In genomic region chr14:99081880-99082279, GRCh38 we compare ENCODE assay signal across 21 cellular contexts.
"Had no signal": no experiment of that assay in that cellular context is flagged by ENCODE, and none has a peak within 500 bp of the region (broad histone marks: within the 10 kb centered on the region; RNA-seq: fewer than 3 reads in every experiment).

No MANE protein-coding gene starts in this region.

- ATAC-seq: K562 had no signal

- H3K27me3 Mint-ChIP-seq: IgD-negative memory B cell had no signal

- H3K4me3 ChIP-seq: K562 had no signal

- H3K27ac Mint-ChIP-seq: IgD-negative memory B cell had no signal

- H3K9me3 ChIP-seq: SK-N-SH had no signal

- H3K27ac ChIP-seq: HL-60, KMS-11 had no signal

- H3K4me1 Mint-ChIP-seq: IgD-negative memory B cell had no signal

- H3K36me3 Mint-ChIP-seq: IgD-negative memory B cell had no signal

- H3K9ac ChIP-seq: KMS-11, SK-N-SH had no signal

- DNase-seq: Kasumi-1, MM.1S, NCI-H1092 treated with DMSO at 0.1 percent for 48 hours, NCI-H1436, NCI-H187, NCI-H2029, NCI-H2081 treated with DMSO at 0.1 percent for 48 hours, NCI-H2171, NCI-H226, NCI-H446, NCI-H510A, NCI-H524 treated with DMSO at 0.1 percent for 48 hours, NCI-H69, NCI-H774, Right ventricle myocardium superior, RPMI8226, SK-N-SH had no signal

- H3K4me3 Mint-ChIP-seq: IgD-negative memory B cell had no signal
